ENCODE assay signal across 1 cellular context in the genomic region with DNA sequence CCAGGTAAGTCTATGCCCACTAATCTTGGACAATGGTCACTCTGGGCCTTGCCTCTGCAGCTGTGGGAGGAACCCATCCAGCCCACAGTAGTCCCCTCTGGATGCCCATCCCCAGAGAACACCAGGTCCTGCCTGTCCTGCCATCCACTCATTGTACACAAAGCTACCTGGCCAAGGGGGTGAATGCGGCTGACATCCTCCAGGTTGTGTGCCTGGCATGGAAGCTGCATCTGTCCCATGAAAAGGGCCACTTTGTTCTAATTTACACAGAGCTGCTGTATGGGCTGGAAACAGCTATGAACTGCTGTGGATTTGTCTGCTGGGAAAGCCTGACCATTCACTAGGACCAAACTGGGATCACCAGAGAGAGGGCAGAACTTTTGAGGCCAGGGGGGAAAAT.
TF ChIP-seq lines count a peak whose summit lies in the region.

No MANE protein-coding gene starts in this region.

TF ChIP-seq in H1, 55 proteins besides CTCF, POLR2A, EP300 and RAD21:
- no peak for TF ChIP-seq GTF2F1 (IDR thresholded peaks at IDR 0.05; ENCODE audit: borderline replicate concordance, low read depth, low read length)
- TF ChIP-seq CBX5 (IDR thresholded peaks at IDR 0.05; ENCODE audit: low read depth, low read length): no peak
- TF ChIP-seq POU5F1 (IDR thresholded peaks at IDR 0.05; ENCODE audit: low read depth, low read length): no peak
- TF ChIP-seq NRF1 (IDR thresholded peaks at IDR 0.05; ENCODE audit: low read depth, low read length): no peak
- TF ChIP-seq SRF (IDR thresholded peaks at IDR 0.05; ENCODE audit: low read depth, low read length): no peak
- no peak for TF ChIP-seq SIX5 (IDR thresholded peaks at IDR 0.05; ENCODE audit: low read depth, low read length)
- no peak for TF ChIP-seq PHF8 (conservative IDR thresholded peaks at IDR 0.05; ENCODE audit: low read depth, low read length)
- no peak for TF ChIP-seq RXRA (IDR thresholded peaks at IDR 0.05; ENCODE audit: insufficient read depth, low read depth, low read length)
- no peak for TF ChIP-seq RNF2 (IDR thresholded peaks at IDR 0.05; ENCODE audit: borderline replicate concordance, low read depth, low read length, missing control alignments, poor library complexity, severe bottlenecking)
- no peak for TF ChIP-seq JUN (IDR thresholded peaks at IDR 0.05; ENCODE audit: low read depth, low read length)
- TF ChIP-seq SP1 (IDR thresholded peaks at IDR 0.05; ENCODE audit: low read depth, low read length): no peak
